ENCODE assay signal across 9 cellular contexts in the genomic region with DNA sequence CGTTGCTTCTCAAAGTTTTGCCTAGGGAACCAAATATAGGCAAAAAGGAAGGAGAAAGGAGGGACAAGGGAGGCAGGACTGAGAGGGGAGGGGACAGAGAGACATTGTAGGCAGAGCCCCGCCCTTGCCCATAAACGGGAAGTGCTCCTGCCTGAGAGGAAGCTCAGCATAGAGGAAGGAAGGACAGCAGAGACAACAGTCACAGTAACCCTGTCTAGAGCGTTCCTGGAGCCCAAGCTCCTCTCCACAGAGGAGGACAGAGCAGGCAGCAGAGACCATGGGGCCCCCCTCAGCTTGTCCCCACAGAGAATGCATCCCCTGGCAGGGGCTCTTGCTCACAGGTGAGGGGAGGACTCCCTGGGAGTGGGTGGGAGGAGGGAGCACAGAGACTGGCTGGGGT. TPM values are rescaled to one million over a fixed set of nuclear protein-coding genes. Genes with fewer than 3 reads are reported as not detected.
A peak's percentile ranks its signal among the peaks of the same experiment; 100 is the strongest.
DNase-seq lines count a peak whose midpoint lies in the region; ATAC-seq lines count a peak whose summit lies in the region.
"Had no signal": no experiment of that assay in that cellular context is flagged by ENCODE, and none has a peak within 500 bp of the region (broad histone marks: within the 10 kb centered on the region; RNA-seq: fewer than 3 reads in every experiment).

A gene (plus strand): TSS at position 169 of the 400 bp plus-strand sequence. CDS start 109 bp downstream, at position 278.

- in situ Hi-C loops in G401 (cut with HindIII; ENCODE audit: low sequenced_read_pairs), result no loop called here

- peak; percentile 96 for DNase-seq in MV-4-11 (lab: John Stamatoyannopoulos, UW)
- DNase-seq in activated T-cell treated with anti-CD3 and anti-CD28 coated beads, Interleukin-2, amount 50 U/mL, for 48 hours, result peak; percentile 58 to 72
- DNase-seq in lung microvascular endothelial cell (ENCODE audit: low read depth in 2 of 2), result peak in 1 of 2 donors; percentile 61
- DNase-seq in NCI-H2196 (lab: John Stamatoyannopoulos, UW; ENCODE audit: unreplicated experiment), result no peak
- DNase-seq in G401 (ENCODE audit: low spot score), result no peak

- peak; percentile 68 for ATAC-seq in GM18867 (IDR thresholded peaks at IDR 0.05; ENCODE audit: unreplicated experiment)
- ATAC-seq in HG02759 (IDR thresholded peaks at IDR 0.05; ENCODE audit: unreplicated experiment), result no peak
- no peak for ATAC-seq in HG03196 (IDR thresholded peaks at IDR 0.05; ENCODE audit: unreplicated experiment)

RNA-seq across cellular contexts. Expression of the gene that starts here (rescaled TPM):
- total RNA-seq in lung microvascular endothelial cell, result 6.8 and 10.7 TPM in 2 replicates
- total RNA-seq in G401 (2014; rRNA removed; shearing (Covaris generic)), result 0.12 and 3.6 TPM in 2 replicates
- total RNA-seq: HT1080 had no signal

Comparison
In these comparisons a context has a peak if more than half of its experiments do, and no peak if none do; other contexts are left out.
1. DNase-seq: peak in MV-4-11 (single experiment) and activated T-cell treated with anti-CD3 and anti-CD28 coated beads, Interleukin-2, amount 50 U/mL, for 48 hours (2 of 2); none in NCI-H2196 (single experiment) and G401 (single experiment).